1 cellular context compared by ENCODE assay signal in the genomic region with DNA sequence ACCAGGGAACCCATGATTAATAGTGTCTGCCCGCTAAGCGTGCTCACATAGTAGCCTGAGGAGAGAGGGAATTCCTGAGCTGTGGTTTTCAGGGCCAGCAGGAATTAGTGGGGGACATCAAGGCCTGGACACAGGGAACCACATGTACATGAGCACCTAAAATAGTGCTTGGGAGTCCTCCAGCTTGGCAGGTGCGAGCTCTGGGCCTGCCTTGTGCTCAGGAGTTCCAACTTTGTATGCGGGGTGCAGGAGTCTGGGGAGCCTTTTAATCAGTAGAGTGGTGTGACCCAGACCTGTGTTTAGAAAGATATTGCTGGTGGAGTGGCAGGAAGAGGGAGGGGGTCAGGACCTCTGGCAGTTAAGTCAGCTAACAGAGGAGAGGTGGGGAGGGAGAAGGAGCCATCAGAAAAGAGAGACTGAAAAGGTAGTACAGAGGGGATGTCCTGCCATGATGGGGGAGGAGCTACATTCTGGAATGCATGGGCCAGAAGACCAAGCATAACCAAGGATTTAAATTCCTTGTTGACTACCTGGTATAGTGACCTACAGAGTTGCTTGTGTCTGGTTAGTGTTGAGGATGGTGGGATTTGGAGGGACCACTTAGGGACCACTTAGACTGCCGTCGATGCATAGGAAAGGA.
TF ChIP-seq lines count a peak whose summit lies in the region.

No MANE protein-coding gene starts in this region.

TF ChIP-seq in WTC11, 78 proteins besides CTCF, POLR2A, EP300 and RAD21 (continued from another document):
- no peak for TF ChIP-seq GTF2I (CRISPR knock-in tag; conservative IDR thresholded peaks at IDR 0.05)
